In genomic region chr4:157048248-157048647, GRCh38 we compare ENCODE assay signal across 15 cellular contexts. TPM values are rescaled to one million over a fixed set of nuclear protein-coding genes. Genes with fewer than 3 reads are reported as not detected.
DNase-seq lines count a peak whose midpoint lies in the region; ATAC-seq, FAIRE-seq and TF ChIP-seq lines count a peak whose summit lies in the region.
"Had no signal": no experiment of that assay in that cellular context is flagged by ENCODE, and none has a peak within 500 bp of the region (broad histone marks: within the 10 kb centered on the region; RNA-seq: fewer than 3 reads in every experiment).

No MANE protein-coding gene starts in this region.

- H3K27ac Mint-ChIP-seq in brain, result peak overlapping the region in 4 of 5 experiments; percentile 21 to 92 (median 40)

- H3K9me3 Mint-ChIP-seq in brain, result peaks cover 0 to under 1% (median 0%) of the 10 kb centered on the region in 5 experiments

- no peaks in the 10 kb centered on the region for H3K27me3 ChIP-seq in right atrium auricular region
- H3K27me3 ChIP-seq: ovary had no signal

- TF ChIP-seq CTCF in brain (conservative IDR thresholded peaks at IDR 0.05) (no peak), right atrium auricular region (IDR thresholded peaks at IDR 0.05) (no peak), kidney (IDR thresholded peaks at IDR 0.05; ENCODE audit: borderline replicate concordance, extremely low read depth, insufficient read depth) (no peak)

- H3K9ac ChIP-seq in kidney (ENCODE audit: low read length in 2 of 2), result no peak overlapping the region

- peaks cover 6% of the 10 kb centered on the region for H3K27me3 Mint-ChIP-seq in brain

- peaks cover 10% of the 10 kb centered on the region for H3K4me1 Mint-ChIP-seq in brain

- DNase-seq in GM03348 (ENCODE audit: low spot score), result peak; percentile 68
- DNase-seq in right atrium auricular region (ENCODE audit: low spot score), result peak; percentile 68
- peak; percentile 87 for DNase-seq in stromal cell of bone marrow (ENCODE audit: low read depth)
- no peak for DNase-seq in CD1c-positive myeloid dendritic cell (ENCODE audit: extremely low spot score)
- no peak for DNase-seq in MV-4-11 (lab: John Stamatoyannopoulos, UW)
- DNase-seq in kidney, result no peak
- DNase-seq: effector CD4-positive, alpha-beta T cell; H7; PC-9 had no signal

- H3K36me3 ChIP-seq in right atrium auricular region, result no peaks in the 10 kb centered on the region
- no peaks in the 10 kb centered on the region for H3K36me3 ChIP-seq in kidney (ENCODE audit: control insufficient read depth in 1 of 2, insufficient read depth in 2 of 2, low read length in 2 of 2)
- H3K36me3 ChIP-seq: ovary had no signal

- ATAC-seq in HG02642 (IDR thresholded peaks at IDR 0.05; ENCODE audit: poor library complexity, unreplicated experiment), result no peak
- ATAC-seq: activated CD4-positive, CD25-positive, alpha-beta regulatory T cell treated with anti-CD3 and anti-CD28 coated beads, Interleukin-2, amount 50 U/mL, for 24 hours had no signal

- no peaks in the 10 kb centered on the region for H3K4me1 ChIP-seq in right atrium auricular region
- no peaks in the 10 kb centered on the region for H3K4me1 ChIP-seq in kidney (ENCODE audit: control insufficient read depth in 1 of 2, insufficient read depth in 1 of 2, low read depth in 1 of 2, low read length in 2 of 2)

- H3K4me3 ChIP-seq in right atrium auricular region, result no peak overlapping the region
- no peak overlapping the region for H3K4me3 ChIP-seq in kidney (ENCODE audit: low read length in 2 of 2)
- H3K4me3 ChIP-seq: ovary, PC-9 had no signal

- no peak for FAIRE-seq in kidney (lab: Jason Lieb, UNC)
- FAIRE-seq: G401.6 had no signal

- no peaks in the 10 kb centered on the region for H3K9me3 ChIP-seq in right atrium auricular region
- H3K9me3 ChIP-seq in kidney (ENCODE audit: control insufficient read depth in 1 of 2, low read length in 2 of 2), result no peaks in the 10 kb centered on the region
- H3K9me3 ChIP-seq: ovary had no signal

- intact Hi-C loops in kidney (cut with DNase I), result no loop called here

- H3K4me3 Mint-ChIP-seq in brain, result peak overlapping the region in 2 of 5 experiments; percentile 6 to 33

- H3K36me3 Mint-ChIP-seq in brain, result no peaks in the 10 kb centered on the region

- H3K27ac ChIP-seq in right atrium auricular region (no peak overlapping the region), kidney (ENCODE audit: low read depth in 2 of 2, low read length in 2 of 2) (no peak overlapping the region)
- H3K27ac ChIP-seq: C4-2B, ovary, PC-9 had no signal

RNA-seq across cellular contexts. Expression of gene GLRB, which starts 27.7 kb away (rescaled TPM):
- 7.2 TPM for polyA plus RNA-seq in brain (ENCODE audit: insufficient read depth, low read depth, low replicate concordance)
- total RNA-seq in right atrium auricular region, result 10 to 100 TPM; 13.2 to 14.5 TPM
- 3.3 TPM for total RNA-seq in kidney
- 5.2 TPM for polyA plus RNA-seq in kidney (ENCODE audit: insufficient read depth, low read depth, low replicate concordance)

Comparison
In these comparisons a context has a peak if more than half of its experiments do, and no peak if none do; other contexts are left out.
1. DNase-seq: peak in GM03348 (single experiment), right atrium auricular region (single experiment) and stromal cell of bone marrow (single experiment); none in CD1c-positive myeloid dendritic cell (single experiment), MV-4-11 (single experiment) and kidney (single experiment).